8 cellular contexts compared by ENCODE assay signal in the genomic region with DNA sequence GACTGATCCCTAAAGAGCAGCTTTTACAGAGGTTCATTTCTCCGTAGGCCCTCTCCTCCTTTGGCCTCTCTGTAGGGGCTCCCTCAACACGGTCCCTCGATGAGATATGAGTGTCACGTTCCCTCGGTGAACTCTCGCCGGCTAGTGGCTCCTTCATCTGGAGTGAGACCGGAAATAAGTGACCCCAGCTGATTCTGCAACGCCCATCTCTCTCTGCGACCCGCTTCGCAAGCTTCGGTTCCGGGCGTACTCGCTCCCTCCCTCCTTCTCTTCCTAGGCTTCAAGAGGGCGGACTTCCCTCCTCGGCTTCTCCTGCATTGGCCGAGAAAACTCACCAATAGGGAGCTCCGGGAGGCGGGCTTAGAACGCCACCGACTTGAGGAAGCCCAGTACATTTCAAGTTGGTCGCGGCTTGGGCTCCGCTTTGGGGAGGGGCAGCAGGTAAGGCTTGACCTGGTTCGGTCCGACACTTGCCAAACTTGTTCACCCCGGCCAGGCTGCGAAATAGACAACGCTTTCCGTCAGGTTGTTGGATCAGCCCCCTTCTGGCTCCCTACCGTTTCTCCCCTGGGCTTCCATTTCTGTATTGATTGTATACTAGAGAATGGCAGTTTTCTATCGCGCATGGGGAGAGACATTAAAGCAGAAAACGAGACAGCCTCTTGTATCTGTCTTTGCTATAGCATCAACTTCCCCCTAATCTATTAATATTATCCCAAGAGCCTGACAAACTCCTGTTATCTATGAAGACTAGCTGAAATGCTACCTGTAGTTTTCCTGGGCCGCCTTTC. TPM values are rescaled to one million over a fixed set of nuclear protein-coding genes. Genes with fewer than 3 reads are reported as not detected.
A peak's percentile ranks its signal among the peaks of the same experiment; 100 is the strongest.
DNase-seq lines count a peak whose midpoint lies in the region; ATAC-seq, FAIRE-seq and TF ChIP-seq lines count a peak whose summit lies in the region.

ANKRD34A (minus strand) TSS at position 248 of the 791 bp plus-strand sequence. CDS start 2,816 bp downstream, outside the sequence.
A gene with protein sequence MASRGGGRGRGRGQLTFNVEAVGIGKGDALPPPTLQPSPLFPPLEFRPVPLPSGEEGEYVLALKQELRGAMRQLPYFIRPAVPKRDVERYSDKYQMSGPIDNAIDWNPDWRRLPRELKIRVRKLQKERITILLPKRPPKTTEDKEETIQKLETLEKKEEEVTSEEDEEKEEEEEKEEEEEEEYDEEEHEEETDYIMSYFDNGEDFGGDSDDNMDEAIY (plus strand): TSS at position 363 of the 791 bp plus-strand sequence. CDS start 10,176 bp downstream, outside the sequence.

- H3K4me3 ChIP-seq in adipocyte (ENCODE audit: low read length) (peak within 1 kb of the TSS; percentile 97), left ventricle myocardium inferior (peak within 1 kb of the TSS; percentile 83), upper lobe of right lung (peak within 1 kb of the TSS; percentile 65)

- peak; percentile 78 for DNase-seq in GM12891 (ENCODE audit: insufficient read length, low spot score)
- DNase-seq in NCI-H1417 (lab: John Stamatoyannopoulos, UW): peak; percentile 94 to 99 (median 96)
- DNase-seq in SW480 (ENCODE audit: low spot score): peak; percentile 91
- DNase-seq in adipocyte (ENCODE audit: low read depth): peak; percentile 98
- DNase-seq in left ventricle myocardium inferior: peak; percentile 96
- DNase-seq in posterior vena cava (ENCODE audit: low spot score): peak; percentile 97
- DNase-seq in upper lobe of right lung: peak; percentile 98

- ATAC-seq in HG02763 (IDR thresholded peaks at IDR 0.05; ENCODE audit: unreplicated experiment) (peak; percentile 90), upper lobe of right lung (peak; percentile 96)

- TF ChIP-seq CTCF in left ventricle myocardium inferior (IDR thresholded peaks at IDR 0.05; ENCODE audit: borderline replicate concordance) (no peak), upper lobe of right lung (IDR thresholded peaks at IDR 0.05) (no peak)

- FAIRE-seq in GM12891 (lab: Jason Lieb, UNC): peak; percentile 89

- H3K36me3 ChIP-seq in adipocyte (ENCODE audit: control insufficient read depth, insufficient read depth, low read length, severe bottlenecking) (no peaks in the 10 kb centered on the region), left ventricle myocardium inferior (peaks cover 8% of the 10 kb centered on the region), upper lobe of right lung (no peaks in the 10 kb centered on the region)

- H3K4me1 ChIP-seq in adipocyte (ENCODE audit: control insufficient read depth, insufficient read depth, low read length) (peaks cover 38% of the 10 kb centered on the region), left ventricle myocardium inferior (peaks cover 69% of the 10 kb centered on the region), upper lobe of right lung (peaks cover 45% of the 10 kb centered on the region)

- H3K27me3 ChIP-seq in adipocyte (replicated peaks; ENCODE audit: control insufficient read depth, insufficient read depth, low read length) (no peaks in the 10 kb centered on the region), left ventricle myocardium inferior (ENCODE audit: low read depth) (no peaks in the 10 kb centered on the region), upper lobe of right lung (no peaks in the 10 kb centered on the region)

- intact Hi-C loops in left ventricle myocardium inferior (cut with micrococcal nuclease) (loop anchor here (10.0 kb wide), 1 partner anchor 110 kb away; the partner anchor contains the start of gene PIAS3), posterior vena cava (cut with DNase I) (loop anchor here in 1 of 2 donors (5.0 kb wide), 1 partner anchor 47 kb away; the partner anchor contains the start of gene PEX11B), upper lobe of right lung (cut with DNase I) (no loop called here)

- H3K9me3 ChIP-seq in adipocyte (ENCODE audit: control insufficient read depth, low read length): no peaks in the 10 kb centered on the region
- H3K9me3 ChIP-seq in left ventricle myocardium inferior (replicated peaks): peaks cover 8% of the 10 kb centered on the region
- H3K9me3 ChIP-seq in upper lobe of right lung: no peaks in the 10 kb centered on the region

- H3K27ac ChIP-seq in left ventricle myocardium inferior (replicated peaks): peak within 1 kb of the TSS; percentile 95
- peak within 1 kb of the TSS; percentile 82 for H3K27ac ChIP-seq in upper lobe of right lung

- peak within 1 kb of the TSS; percentile 93 for H3K9ac ChIP-seq in adipocyte (ENCODE audit: low read length)

- TF ChIP-seq POLR2A in GM12891 (IDR thresholded peaks at IDR 0.05; ENCODE audit: low read depth, low read length): peak; percentile 90

TF ChIP-seq in GM12891, 5 proteins besides CTCF, POLR2A, EP300 and RAD21:
- TF ChIP-seq TAF1 (IDR thresholded peaks at IDR 0.05; ENCODE audit: low read depth, low read length) (peak; percentile 80), SPI1 (IDR thresholded peaks at IDR 0.05; ENCODE audit: low read depth, low read length) (peak; percentile 75), POLR2AphosphoS5 (IDR thresholded peaks at IDR 0.05; ENCODE audit: low read depth, low read length) (peak; percentile 88), PAX5 (IDR thresholded peaks at IDR 0.05; ENCODE audit: insufficient read depth, low read length, severe bottlenecking) (no peak), POU2F2 (IDR thresholded peaks at IDR 0.05; ENCODE audit: low read depth, low read length) (peak; percentile 58; the same call in 1 of the 2 replicates)
TF ChIP-seq in GM12891: peak in this region for 4.

RNA-seq across cellular contexts. Expression of gene ANKRD34A, which starts in this region (rescaled TPM):
- polyA plus RNA-seq in GM12891 (2012; ENCODE audit: low read depth, missing spikeins): 1.5 TPM
- total RNA-seq in left ventricle myocardium inferior: 0.66 TPM
- 1 to 10 TPM; 2.3 TPM for total RNA-seq in posterior vena cava
- 0.69 TPM for total RNA-seq in upper lobe of right lung

RNA-seq across cellular contexts. Expression of the second gene that starts in this region (rescaled TPM):
- polyA plus RNA-seq in GM12891 (2012; ENCODE audit: low read depth, missing spikeins): 28.2 TPM
- total RNA-seq in left ventricle myocardium inferior (45.6 TPM), posterior vena cava (10 to 100 TPM; 22.8 to 23.8 TPM), upper lobe of right lung (21.4 TPM)

Comparison
In these comparisons a context has a peak if more than half of its experiments do, and no peak if none do; other contexts are left out.
1. Peak in every context shown above with its lines: DNase-seq, ATAC-seq, H3K4me3 ChIP-seq and H3K27ac ChIP-seq.